ENCODE assay signal across 8 cellular contexts in the genomic region with DNA sequence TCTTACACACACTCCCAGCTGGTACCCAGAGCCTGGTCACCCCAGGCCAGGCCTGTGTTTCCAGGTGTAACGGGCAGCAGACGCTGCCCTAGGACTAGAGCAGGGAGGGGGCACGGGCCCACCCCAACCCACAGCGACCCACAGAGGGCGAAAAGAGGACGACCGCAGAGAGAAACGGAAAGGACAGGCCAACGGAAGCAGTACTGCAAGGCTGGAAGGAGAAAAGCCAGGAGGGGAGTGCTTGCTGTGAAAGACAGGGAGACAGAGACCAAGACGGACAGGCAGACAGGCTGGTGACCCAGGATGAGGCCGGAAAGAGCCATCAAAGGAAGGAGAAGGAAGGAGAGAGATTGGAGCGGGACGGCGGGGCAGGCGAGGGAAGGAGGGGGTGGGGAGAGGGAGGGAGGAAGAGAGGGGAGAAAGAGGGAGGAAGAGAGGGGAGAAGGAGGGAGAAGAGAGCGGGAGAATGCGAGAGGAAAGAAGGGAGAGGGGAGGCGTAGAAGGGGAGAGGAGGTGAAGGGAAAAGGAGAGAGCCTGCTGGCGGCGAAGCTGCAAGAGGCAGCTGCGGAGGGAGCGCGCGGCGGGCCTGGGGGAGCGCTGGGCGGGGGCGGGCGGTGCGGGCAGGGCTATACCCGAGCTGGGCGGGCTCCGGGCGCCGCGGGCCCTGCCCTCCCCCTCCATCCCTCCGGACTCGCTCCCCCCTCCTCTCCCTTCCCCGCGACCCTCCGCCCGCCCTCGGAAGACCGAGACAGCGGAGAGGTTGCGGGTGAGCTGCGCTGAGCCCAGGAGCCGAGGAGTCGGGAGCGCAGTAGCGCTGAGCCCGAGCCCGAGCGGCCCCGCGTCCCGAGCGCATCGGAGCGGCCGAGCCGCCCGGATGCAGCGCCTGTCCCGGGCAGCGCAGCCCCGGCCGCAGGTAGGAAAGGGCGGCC. TPM values are rescaled to one million over a fixed set of nuclear protein-coding genes. Genes with fewer than 3 reads are reported as not detected.
A peak's percentile ranks its signal among the peaks of the same experiment; 100 is the strongest.
DNase-seq lines count a peak whose midpoint lies in the region; ATAC-seq and TF ChIP-seq lines count a peak whose summit lies in the region.

Gene SLC6A1 (plus strand): TSS at position 732 of the 929 bp plus-strand sequence. CDS start 24,464 bp downstream, outside the sequence.

- no peak within 1 kb of the TSS for H3K4me3 ChIP-seq in Caco-2 (ENCODE audit: low read depth, low read length)

- intact Hi-C loops in Caco-2 (cut with micrococcal nuclease; ENCODE audit: unreplicated experiment) (no loop called here), left cardiac atrium (cut with DNase I) (no loop called here)

- no peaks in the 10 kb centered on the region; the same call in none of the 2 replicates for H3K27me3 ChIP-seq in Caco-2 (replicated peaks; ENCODE audit: control insufficient read depth, insufficient read depth, low read length)

- DNase-seq in Caco-2 (no peak), T-cell (no peak), left cardiac atrium (peak; percentile 28), pons (ENCODE audit: low spot score) (peak; percentile 73), activated gamma-delta T cell treated with Interleukin-2 at 50 U/mL for 16 hours (no peak)

- no peak for TF ChIP-seq CTCF in Caco-2 (IDR thresholded peaks at IDR 0.05; ENCODE audit: insufficient read depth in 1 of 2, low read depth in 1 of 2, low read length in 1 of 2, severe bottlenecking in 1 of 2, unreplicated experiment in 1 of 2)

- no peak for ATAC-seq in T-cell (replicated peaks in 1 of 4)
- ATAC-seq in left cardiac atrium = peak; percentile 86 to 91
- no peak for ATAC-seq in HG03039 (IDR thresholded peaks at IDR 0.05; ENCODE audit: unreplicated experiment)
- no peak for ATAC-seq in HG03439 (IDR thresholded peaks at IDR 0.05; ENCODE audit: unreplicated experiment)
- ATAC-seq in GM21825 (IDR thresholded peaks at IDR 0.05; ENCODE audit: unreplicated experiment) = no peak

- CTCF ChIA-PET in Caco-2 (lab: Charles Lee) = no interaction called here
- CTCF ChIA-PET in T-cell (lab: Charles Lee) = no interaction called here

- H3K4me3 Mint-ChIP-seq in Caco-2 (ENCODE audit: unreplicated experiment) (peak within 1 kb of the TSS; percentile 4), T-cell (peak within 1 kb of the TSS; percentile 28 to 74 (median 38))

- POLR2A ChIA-PET in Caco-2 (lab: Charles Lee) (no interaction called here), T-cell (lab: Charles Lee) (no interaction called here)

- no peaks in the 10 kb centered on the region for H3K36me3 ChIP-seq in Caco-2 (ENCODE audit: control insufficient read depth, insufficient read depth, low read length)

- H3K36me3 Mint-ChIP-seq in Caco-2 (ENCODE audit: insufficient read depth, unreplicated experiment) = no peaks in the 10 kb centered on the region
- no peaks in the 10 kb centered on the region for H3K36me3 Mint-ChIP-seq in T-cell

- no peaks in the 10 kb centered on the region for H3K9me3 ChIP-seq in Caco-2

- BruUV-seq in Caco-2 (replicated peaks; lab: Mats Ljungman, UMichigan) = no TSS peak

- H3K4me1 ChIP-seq in Caco-2 = no peaks in the 10 kb centered on the region

- H3K4me1 Mint-ChIP-seq in Caco-2 (ENCODE audit: low read depth, unreplicated experiment) (no peaks in the 10 kb centered on the region), T-cell (peaks cover 6 to 10% (median 7%) of the 10 kb centered on the region in 3 donors)

- H3K9me3 Mint-ChIP-seq in Caco-2 (ENCODE audit: unreplicated experiment) (no peaks in the 10 kb centered on the region), T-cell (no peaks in the 10 kb centered on the region)

- H3K27ac Mint-ChIP-seq in Caco-2 (ENCODE audit: unreplicated experiment) (no peak within 1 kb of the TSS), T-cell (no peak within 1 kb of the TSS)

- H3K27me3 Mint-ChIP-seq in Caco-2 (ENCODE audit: insufficient read depth, unreplicated experiment) (peaks cover 29% of the 10 kb centered on the region), T-cell (peaks cover 46 to 73% of the 10 kb centered on the region in 2 donors)

RNA-seq across cellular contexts. Expression of gene SLC6A1, which starts in this region (rescaled TPM):
- total RNA-seq in Caco-2 (2022) (not detected in 2 replicates), T-cell (under 1 TPM in 2 of 5 donors, not detected in 3; 0.13 to 0.16 TPM), left cardiac atrium (1 to 10 TPM; 1.1 to 1.2 TPM)

Comparison
In these comparisons a context has a peak if more than half of its experiments do, and no peak if none do; other contexts are left out.
1. DNase-seq: peak in left cardiac atrium (single experiment) and pons (single experiment); none in Caco-2 (0 of 2), T-cell (0 of 34) and activated gamma-delta T cell treated with Interleukin-2 at 50 U/mL for 16 hours (single experiment).
2. ATAC-seq: peak in left cardiac atrium (2 of 2); none in T-cell (0 of 4), HG03039 (single experiment), HG03439 (single experiment) and GM21825 (single experiment).